In genomic region chr15:66129561-66129960, GRCh38 we compare ENCODE assay signal across 19 cellular contexts.
"Had no signal": no experiment of that assay in that cellular context is flagged by ENCODE, and none has a peak within 500 bp of the region (broad histone marks: within the 10 kb centered on the region; RNA-seq: fewer than 3 reads in every experiment).

No MANE protein-coding gene starts in this region.

- H3K4me1 ChIP-seq: foreskin keratinocyte had no signal

- DNase-seq: activated CD4-positive, alpha-beta T cell treated with anti-CD3 and anti-CD28 coated beads for 36 hours; activated CD4-positive, alpha-beta T cell treated with anti-CD3 and anti-CD28 coated beads, Interleukin-2, amount 50 U/mL, for 48 hours; activated CD8-positive, alpha-beta memory T cell treated with anti-CD3 and anti-CD28 coated beads, Interleukin-2, amount 50 U/mL, for 48 hours; activated naive CD4-positive, alpha-beta T cell; activated T-cell treated with anti-CD3 and anti-CD28 coated beads, Interleukin-2, amount 50 U/mL, for 4 hours; adrenal gland; cerebellar nuclear complex; cortex of kidney; foreskin keratinocyte; hypothalamus; left cardiac atrium; stimulated activated CD4-positive, alpha-beta T cell treated with anti-CD3 and anti-CD28 coated beads, Interleukin-2, amount 100 ng/mL, for 48 hours; stimulated activated CD8-positive, alpha-beta memory T cell treated with anti-CD3 and anti-CD28 coated beads, Interleukin-4, amount 100 ng/mL, for 48 hours; stimulated activated naive B cell treated with anti-CD40 and anti-IgM and Interleukin-4, amounts not matched to agents 10 μg/mL and 1 μg/mL and 100 μg/mL, for 72 hours; T-helper 9 cell; trophoblast cell had no signal

- H3K4me2 ChIP-seq: smooth muscle cell had no signal

- H3K79me2 ChIP-seq: parathyroid adenoma had no signal

- H3K36me3 ChIP-seq: adrenal gland, neutrophil had no signal

- H3K4me3 ChIP-seq: adrenal gland, smooth muscle cell had no signal

- H2AFZ ChIP-seq: parathyroid adenoma had no signal

- H3K9me3 ChIP-seq: adrenal gland, neutrophil had no signal

- H3K27ac ChIP-seq: adrenal gland, foreskin keratinocyte, neutrophil, parathyroid adenoma had no signal
